Comparison of ENCODE assay signal across 1 cellular context in genomic region chr14:20461230-20462141, GRCh38.
TF ChIP-seq lines count a peak whose summit lies in the region.

TSS of gene PIP4P1 (minus strand) at chr14:20461434. CDS start at chr14:20461325, 109 bp downstream.

TF ChIP-seq in GM12878, 131 proteins besides CTCF, POLR2A, EP300 and RAD21 (continued from another document and continues in another):
- TF ChIP-seq ZBTB4 (CRISPR knock-in tag; IDR thresholded peaks at IDR 0.05) (0 out of 2 replicates have a peak, but pooled peaks have one; percentile 61), BCL11A (IDR thresholded peaks at IDR 0.05; ENCODE audit: low read depth, low read length) (no peak), CHD2 (IDR thresholded peaks at IDR 0.05; ENCODE audit: borderline replicate concordance, low read depth, low read length) (peak; percentile 92; the same call in 1 of the 2 replicates), ZZZ3 (IDR thresholded peaks at IDR 0.05; ENCODE audit: control insufficient read depth, insufficient read length, low read depth) (no peak), ZNF217 (IDR thresholded peaks at IDR 0.05) (no peak), IKZF2 (IDR thresholded peaks at IDR 0.05) (peak; percentile 61 to 66; a peak in 2 of 4 replicates), SMAD1 (IDR thresholded peaks at IDR 0.05; ENCODE audit: low read depth, partially characterized antibody) (peak; percentile 79), RAD51 (IDR thresholded peaks at IDR 0.05) (peak; percentile 100), CBX5 (IDR thresholded peaks at IDR 0.05; ENCODE audit: low read depth) (no peak; the same call in 1 of the 2 replicates), IRF4 (IDR thresholded peaks at IDR 0.05; ENCODE audit: low read depth, low read length) (0 out of 2 replicates have a peak, but pooled peaks have one; percentile 11), REST (IDR thresholded peaks at IDR 0.05; ENCODE audit: low read depth, low read length) (no peak), ZNF384 (IDR thresholded peaks at IDR 0.05; ENCODE audit: borderline replicate concordance, low read depth, low read length) (no peak), FOXK2 (IDR thresholded peaks at IDR 0.05) (peak; percentile 85), SP1 (IDR thresholded peaks at IDR 0.05; ENCODE audit: low read depth, low read length) (peak; percentile 95), IKZF1 (conservative IDR thresholded peaks at IDR 0.05) (peak; percentile 88), TCF7 (IDR thresholded peaks at IDR 0.05; ENCODE audit: borderline replicate concordance) (no peak), SMC3 (IDR thresholded peaks at IDR 0.05; ENCODE audit: borderline replicate concordance, low read length) (no peak), CREM (IDR thresholded peaks at IDR 0.05; ENCODE audit: low read depth) (peak; percentile 89), MYC (IDR thresholded peaks at IDR 0.05; ENCODE audit: insufficient read depth, insufficient read length, insufficient replicate concordance, low read length, severe bottlenecking) (peak; percentile 84), MXI1 (IDR thresholded peaks at IDR 0.05; ENCODE audit: low read depth, low read length) (peak; percentile 75), TCF3 (IDR thresholded peaks at IDR 0.05; ENCODE audit: borderline replicate concordance, insufficient read depth, low read depth, low read length) (no peak), MTA2 (IDR thresholded peaks at IDR 0.05; ENCODE audit: low read depth) (no peak), PML (IDR thresholded peaks at IDR 0.05; ENCODE audit: low read length) (peak; percentile 74; the same call in 1 of the 2 replicates), JUNB (IDR thresholded peaks at IDR 0.05) (no peak), ZNF592 (IDR thresholded peaks at IDR 0.05) (no peak), RFX5 (IDR thresholded peaks at IDR 0.05; ENCODE audit: low read depth, low read length) (peak; percentile 86), KAT2A (conservative IDR thresholded peaks at IDR 0.05; ENCODE audit: control insufficient read depth, low read depth, low read length) (no peak), MEF2B (IDR thresholded peaks at IDR 0.05; ENCODE audit: partially characterized antibody, poor library complexity, severe bottlenecking) (peak; percentile 86), SKIL (IDR thresholded peaks at IDR 0.05; ENCODE audit: low read depth, poor library complexity, severe bottlenecking) (peak; percentile 40), BACH1 (IDR thresholded peaks at IDR 0.05; ENCODE audit: borderline replicate concordance) (peak; percentile 54), BCLAF1 (IDR thresholded peaks at IDR 0.05) (no peak), ZNF274 (IDR thresholded peaks at IDR 0.05; ENCODE audit: insufficient read depth, insufficient read length) (no peak), CREB1 (IDR thresholded peaks at IDR 0.05; ENCODE audit: low read depth) (peak; percentile 92)
- TF ChIP-seq, protein P1, sequence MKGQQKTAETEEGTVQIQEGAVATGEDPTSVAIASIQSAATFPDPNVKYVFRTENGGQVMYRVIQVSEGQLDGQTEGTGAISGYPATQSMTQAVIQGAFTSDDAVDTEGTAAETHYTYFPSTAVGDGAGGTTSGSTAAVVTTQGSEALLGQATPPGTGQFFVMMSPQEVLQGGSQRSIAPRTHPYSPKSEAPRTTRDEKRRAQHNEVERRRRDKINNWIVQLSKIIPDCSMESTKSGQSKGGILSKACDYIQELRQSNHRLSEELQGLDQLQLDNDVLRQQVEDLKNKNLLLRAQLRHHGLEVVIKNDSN (IDR thresholded peaks at IDR 0.05; ENCODE audit: borderline replicate concordance, extremely low read length, insufficient read depth, low read depth, low read length) = peak; percentile 97
- TF ChIP-seq, protein P2, sequence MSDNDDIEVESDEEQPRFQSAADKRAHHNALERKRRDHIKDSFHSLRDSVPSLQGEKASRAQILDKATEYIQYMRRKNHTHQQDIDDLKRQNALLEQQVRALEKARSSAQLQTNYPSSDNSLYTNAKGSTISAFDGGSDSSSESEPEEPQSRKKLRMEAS (IDR thresholded peaks at IDR 0.05; ENCODE audit: low read depth, low read length) = peak; percentile 100
- TF ChIP-seq, protein P3, sequence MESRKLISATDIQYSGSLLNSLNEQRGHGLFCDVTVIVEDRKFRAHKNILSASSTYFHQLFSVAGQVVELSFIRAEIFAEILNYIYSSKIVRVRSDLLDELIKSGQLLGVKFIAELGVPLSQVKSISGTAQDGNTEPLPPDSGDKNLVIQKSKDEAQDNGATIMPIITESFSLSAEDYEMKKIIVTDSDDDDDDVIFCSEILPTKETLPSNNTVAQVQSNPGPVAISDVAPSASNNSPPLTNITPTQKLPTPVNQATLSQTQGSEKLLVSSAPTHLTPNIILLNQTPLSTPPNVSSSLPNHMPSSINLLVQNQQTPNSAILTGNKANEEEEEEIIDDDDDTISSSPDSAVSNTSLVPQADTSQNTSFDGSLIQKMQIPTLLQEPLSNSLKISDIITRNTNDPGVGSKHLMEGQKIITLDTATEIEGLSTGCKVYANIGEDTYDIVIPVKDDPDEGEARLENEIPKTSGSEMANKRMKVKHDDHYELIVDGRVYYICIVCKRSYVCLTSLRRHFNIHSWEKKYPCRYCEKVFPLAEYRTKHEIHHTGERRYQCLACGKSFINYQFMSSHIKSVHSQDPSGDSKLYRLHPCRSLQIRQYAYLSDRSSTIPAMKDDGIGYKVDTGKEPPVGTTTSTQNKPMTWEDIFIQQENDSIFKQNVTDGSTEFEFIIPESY (IDR thresholded peaks at IDR 0.05) = no peak
